18 cellular contexts compared by ENCODE assay signal in the genomic region with DNA sequence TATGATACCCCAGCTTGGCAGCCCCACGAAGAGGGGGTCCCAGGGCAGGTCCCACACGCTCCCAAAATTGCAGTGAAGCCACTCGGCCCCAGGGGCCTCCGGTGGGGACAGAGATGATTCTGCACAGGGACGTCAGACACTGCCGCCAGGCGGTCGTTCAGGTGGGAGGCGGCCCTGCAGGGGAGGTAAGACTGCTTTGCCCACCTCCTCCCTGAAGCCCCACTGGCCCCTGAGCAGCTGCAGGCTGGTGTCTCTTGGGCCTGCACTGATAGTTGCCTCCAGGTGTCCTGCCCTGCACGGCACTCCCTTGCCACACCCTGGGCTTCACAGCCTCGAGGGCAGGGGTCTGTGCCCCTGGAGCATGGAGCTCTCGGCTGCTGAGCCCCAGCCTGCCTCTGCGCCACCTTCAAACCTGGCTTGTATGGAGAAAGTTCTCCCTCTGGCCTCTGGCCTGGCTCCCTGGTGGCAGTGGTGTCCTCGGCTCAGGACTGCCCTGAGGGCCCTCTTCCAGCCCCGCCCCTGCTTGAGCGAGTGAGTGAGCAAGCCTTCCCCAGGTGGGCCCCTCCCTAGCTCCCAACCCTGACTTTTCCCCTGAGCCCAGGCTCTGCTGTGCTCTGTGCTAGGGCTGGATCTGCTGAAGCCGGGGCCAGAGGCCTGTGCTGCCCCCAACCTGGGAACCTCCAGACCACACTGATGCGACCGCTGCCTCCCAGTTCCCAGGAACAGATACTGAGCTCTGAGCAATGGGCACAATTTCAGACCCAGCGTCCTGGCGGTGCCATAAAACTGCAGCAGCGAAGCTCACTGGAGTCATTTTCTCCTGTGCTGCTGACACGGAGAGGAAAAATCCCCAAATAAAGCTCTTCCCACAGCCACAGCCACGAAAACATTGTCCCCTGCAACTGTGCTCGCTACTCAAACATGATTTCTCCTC. TPM values are rescaled to one million over a fixed set of nuclear protein-coding genes. Genes with fewer than 3 reads are reported as not detected.
"Had no signal": no experiment of that assay in that cellular context is flagged by ENCODE, and none has a peak within 500 bp of the region (broad histone marks: within the 10 kb centered on the region; RNA-seq: fewer than 3 reads in every experiment).

No MANE protein-coding gene starts in this region.

- H3K27me3 Mint-ChIP-seq: stimulated activated naive CD8-positive, alpha-beta T cell treated with anti-CD3 and anti-CD28 coated beads, Interleukin-15, Interleukin-2, amounts not matched to agents 100 ng/mL and 50 ng/mL, for 24 hours had no signal

- H3K36me3 ChIP-seq: colonic mucosa, tibial nerve, upper lobe of right lung, vagina had no signal

- H3K9me3 Mint-ChIP-seq: nephron progenitor cell; stimulated activated naive CD8-positive, alpha-beta T cell treated with anti-CD3 and anti-CD28 coated beads, Interleukin-15, Interleukin-2, amounts not matched to agents 100 ng/mL and 50 ng/mL, for 24 hours had no signal

- H3K4me1 Mint-ChIP-seq: naive thymus-derived CD4-positive, alpha-beta T cell; stimulated activated memory B cell treated with anti-CD40 and anti-IgM and Interleukin-4, amounts not matched to agents 10 μg/mL and 1 μg/mL and 100 μg/mL, for 72 hours had no signal

- H3K27me3 ChIP-seq: foreskin keratinocyte, vagina had no signal

- ATAC-seq: left cardiac atrium; left ventricle myocardium superior; naive thymus-derived CD4-positive, alpha-beta T cell; right cardiac atrium; stimulated activated memory B cell treated with anti-CD40 and anti-IgM and Interleukin-4, amounts not matched to agents 10 μg/mL and 1 μg/mL and 100 μg/mL, for 72 hours; upper lobe of right lung had no signal

- H3K36me3 Mint-ChIP-seq: naive thymus-derived CD4-positive, alpha-beta T cell; stimulated activated memory B cell treated with anti-CD40 and anti-IgM and Interleukin-4, amounts not matched to agents 10 μg/mL and 1 μg/mL and 100 μg/mL, for 72 hours had no signal

- DNase-seq: colonic mucosa; foreskin keratinocyte; kidney; left cardiac atrium; left ventricle myocardium superior; naive thymus-derived CD4-positive, alpha-beta T cell; nephron progenitor cell; stimulated activated CD4-positive, alpha-beta T cell treated with anti-CD3 and anti-CD28 coated beads, Interleukin-15, amount 100 ng/mL, for 24 hours; stimulated activated CD4-positive, alpha-beta T cell treated with anti-CD3 and anti-CD28 coated beads, Interleukin-1b, Interleukin-23, amount 100 ng/mL, for 48 hours; stimulated activated CD4-positive, alpha-beta T cell treated with anti-CD3 and anti-CD28 coated beads, Interleukin-4, amount 100 ng/mL, for 24 hours; upper lobe of right lung had no signal

- FAIRE-seq: endothelial cell of umbilical vein, kidney had no signal

- H3K4me3 ChIP-seq: colonic mucosa, lung, tibial nerve, upper lobe of right lung, vagina had no signal

- H3K9me3 ChIP-seq: colonic mucosa, upper lobe of right lung, vagina had no signal

- H3K27ac ChIP-seq: colonic mucosa, foreskin keratinocyte, tibial nerve, upper lobe of right lung, vagina had no signal

- H3K4me3 Mint-ChIP-seq: naive thymus-derived CD4-positive, alpha-beta T cell; nephron progenitor cell; stimulated activated memory B cell treated with anti-CD40 and anti-IgM and Interleukin-4, amounts not matched to agents 10 μg/mL and 1 μg/mL and 100 μg/mL, for 72 hours; stimulated activated naive CD8-positive, alpha-beta T cell treated with anti-CD3 and anti-CD28 coated beads, Interleukin-15, Interleukin-2, amounts not matched to agents 100 ng/mL and 50 ng/mL, for 24 hours had no signal

- H3K27ac Mint-ChIP-seq: naive thymus-derived CD4-positive, alpha-beta T cell; nephron progenitor cell; stimulated activated memory B cell treated with anti-CD40 and anti-IgM and Interleukin-4, amounts not matched to agents 10 μg/mL and 1 μg/mL and 100 μg/mL, for 72 hours; stimulated activated naive CD8-positive, alpha-beta T cell treated with anti-CD3 and anti-CD28 coated beads, Interleukin-15, Interleukin-2, amounts not matched to agents 100 ng/mL and 50 ng/mL, for 24 hours had no signal

- H3K4me1 ChIP-seq: colonic mucosa, foreskin keratinocyte, tibial nerve, upper lobe of right lung had no signal

RNA-seq across cellular contexts. Expression of gene ADRA2C, which starts 16.1 kb away (rescaled TPM):
- total RNA-seq: naive thymus-derived CD4-positive, alpha-beta T cell had no signal
- polyA plus RNA-seq: naive thymus-derived CD4-positive, alpha-beta T cell had no signal
